13 cellular contexts compared by ENCODE assay signal in genomic region chr4:86452323-86452995, GRCh38.
A peak's percentile ranks its signal among the peaks of the same experiment; 100 is the strongest.
DNase-seq lines count a peak whose midpoint lies in the region; FAIRE-seq and TF ChIP-seq lines count a peak whose summit lies in the region.
"Had no signal": no experiment of that assay in that cellular context is flagged by ENCODE, and none has a peak within 500 bp of the region (broad histone marks: within the 10 kb centered on the region; RNA-seq: fewer than 3 reads in every experiment).

No MANE protein-coding gene starts in this region.

- H2AK5ac ChIP-seq in H1 (ENCODE audit: low read depth, low read length), result no peak overlapping the region

- no peak for TF ChIP-seq POLR2A in H1 (IDR thresholded peaks at IDR 0.05; ENCODE audit: control extremely low read depth in 1 of 2, low read depth in 2 of 2, low read length in 2 of 2)
- TF ChIP-seq POLR2A in tibial nerve (IDR thresholded peaks at IDR 0.05), result no peak

- H3K4ac ChIP-seq in H1 (replicated peaks; ENCODE audit: insufficient read length, low read depth, low read length), result no peak overlapping the region

- peak overlapping the region; percentile 31 for H4K91ac ChIP-seq in H1 (replicated peaks; ENCODE audit: insufficient read length, low read length)

- no peaks in the 10 kb centered on the region for H4K20me1 ChIP-seq in H1 (replicated peaks in 1 of 2; ENCODE audit: control insufficient read depth in 1 of 2, insufficient read depth in 2 of 2, low read length in 2 of 2)

- H3K23me2 ChIP-seq in H1 (ENCODE audit: low read depth, low read length), result no peaks in the 10 kb centered on the region

- H3K4me1 ChIP-seq in H1 (replicated peaks in 1 of 4; ENCODE audit: control insufficient read depth in 3 of 4, insufficient read depth in 4 of 4, low read length in 3 of 4) (peaks cover 4 to 20% (median 19%) of the 10 kb centered on the region in 4 experiments; a peak in 6 of 7 replicates), tibial nerve (no peaks in the 10 kb centered on the region)

- H2BK120ac ChIP-seq in H1 (replicated peaks; ENCODE audit: low read depth, low read length), result peak overlapping the region; percentile 49

- H2BK15ac ChIP-seq in H1 (ENCODE audit: low read length), result no peak overlapping the region

- H2AFZ ChIP-seq in H1 (ENCODE audit: low read length), result no peak overlapping the region

- H3K36me3 ChIP-seq in H1 (ENCODE audit: control insufficient read depth in 2 of 4, insufficient read depth in 4 of 4, low read length in 3 of 4) (peaks cover 0 to 4% (median 1%) of the 10 kb centered on the region in 4 experiments; a peak in 1 of 8 replicates), tibial nerve (no peaks in the 10 kb centered on the region)

- no peak for TF ChIP-seq EP300 in H1 (IDR thresholded peaks at IDR 0.05; ENCODE audit: borderline replicate concordance in 1 of 2, low read depth in 2 of 2, low read length in 2 of 2)
- TF ChIP-seq EP300 in tibial nerve (IDR thresholded peaks at IDR 0.05), result no peak

- H3K27ac ChIP-seq in H1 (ENCODE audit: low read depth, low read length) (no peak overlapping the region), tibial nerve (peak overlapping the region in 3 of 4 donors; percentile 46 to 62 (median 54))
- H3K27ac ChIP-seq: RWPE1 had no signal

- CTCF ChIA-PET in H1 (lab: Charles Lee; ENCODE audit: partially characterized antibody), result interaction anchor here (0.7 to 3.3 kb wide), 6 partner anchors 10 to 190 kb away, joined by 3 to 13 read pairs (median 4); no protein-coding TSS in a partner anchor

- peak overlapping the region; percentile 57 for H4K5ac ChIP-seq in H1 (ENCODE audit: insufficient read length, low read depth, low read length)

- H3K18ac ChIP-seq in H1 (ENCODE audit: extremely low read depth, low read length), result no peak overlapping the region; the same call in 1 of the 2 replicates

- H3K9me3 ChIP-seq in H1 (ENCODE audit: insufficient read depth in 2 of 2, low read depth in 1 of 2, low read length in 1 of 2) (peaks cover 3 to 4% of the 10 kb centered on the region in 2 experiments; a peak in 2 of 4 replicates), tibial nerve (no peaks in the 10 kb centered on the region)

- H3K79me1 ChIP-seq in H1 (ENCODE audit: low read depth, low read length), result no peaks in the 10 kb centered on the region

- no peak overlapping the region for H3K4me3 ChIP-seq in H1 (ENCODE audit: extremely low read depth in 1 of 4, insufficient read depth in 2 of 4, low read depth in 3 of 4, low read length in 4 of 4)
- H3K4me3 ChIP-seq in tibial nerve, result peak overlapping the region; percentile 2 to 47 (median 12)

- POLR2A ChIA-PET in H1 (lab: Charles Lee; ENCODE audit: partially characterized antibody), result interaction anchor here (0.9 to 1.6 kb wide), 3 partner anchors 9 to 142 kb away, joined by 3 to 5 read pairs (median 3); partner anchors contain the start of gene PTPN13

- peak; percentile 69 for DNase-seq in NCI-H69 (lab: John Stamatoyannopoulos, UW)
- no peak for DNase-seq in H1 (ENCODE audit: low read depth in 1 of 2, low spot score in 2 of 2)
- peak; percentile 12 for DNase-seq in midbrain (lab: John Stamatoyannopoulos, UW)
- no peak for DNase-seq in tibial nerve (ENCODE audit: low spot score in 2 of 2)
- DNase-seq in NCI-H2196 (lab: John Stamatoyannopoulos, UW; ENCODE audit: unreplicated experiment), result no peak
- no peak for DNase-seq in NCI-H446 treated with DMSO at 0.1 percent for 48 hours (lab: John Stamatoyannopoulos, UW)
- no peak for DNase-seq in GF-D8 (lab: John Stamatoyannopoulos, UW)
- DNase-seq in retina, result no peak
- DNase-seq: activated CD4-positive, alpha-beta T cell treated with anti-CD3 and anti-CD28 coated beads, Interleukin-2, amount 50 U/mL, for 4 hours; DMS 273 treated with DMSO at 0.1 percent for 48 hours; naive B cell had no signal

- peak overlapping the region; percentile 87; the same call in 1 of the 2 replicates for H2BK5ac ChIP-seq in H1 (ENCODE audit: low read depth, low read length)

- no peak overlapping the region for H3K14ac ChIP-seq in H1 (ENCODE audit: insufficient read length)

- H2BK12ac ChIP-seq in H1 (ENCODE audit: low read depth, low read length), result peak overlapping the region; percentile 41; the same call in 1 of the 2 replicates

- TF ChIP-seq RAD21 in H1 (IDR thresholded peaks at IDR 0.05 in 1 of 2, conservative IDR thresholded peaks at IDR 0.05 in 1 of 2; ENCODE audit: low read depth in 2 of 2, low read length in 2 of 2), result no peak

- H2BK20ac ChIP-seq in H1 (ENCODE audit: low read length), result 0 out of 2 replicates have a peak overlapping the region, but pooled peaks have one; percentile 77

- H4K8ac ChIP-seq in H1 (ENCODE audit: extremely low read depth, insufficient read depth, low read length), result no peak overlapping the region

- no peak for FAIRE-seq in H1 (lab: Jason Lieb, UNC)
- FAIRE-seq: frontal cortex had no signal

- H3K56ac ChIP-seq in H1 (replicated peaks; ENCODE audit: insufficient read length, low read depth, low read length), result no peak overlapping the region

- H3K79me2 ChIP-seq in H1 (ENCODE audit: control insufficient read depth in 1 of 2, insufficient read depth in 2 of 2, low read length in 2 of 2), result no peaks in the 10 kb centered on the region

- H3K23ac ChIP-seq in H1 (ENCODE audit: insufficient read length), result no peak overlapping the region

- 96 to 100% methylated on average over 2 to 13 of the region's 13 CpGs for WGBS in H1 (ENCODE audit: extremely low coverage in 1 of 2, insufficient coverage in 1 of 2, insufficient read length in 1 of 2, insufficient replicate concordance in 2 of 2, low coverage in 1 of 2, low lambda C conversion rate in 2 of 2, missing lambda C conversion rate in 1 of 2), 2 experiments
- 71 to 76% methylated on average over 13 of the region's 13 CpGs for WGBS in tibial nerve, 2 donors

- no peak for TF ChIP-seq CTCF in H1 (IDR thresholded peaks at IDR 0.05; ENCODE audit: control extremely low read depth in 1 of 3, insufficient read depth in 1 of 3, low read depth in 1 of 3, low read length in 3 of 3)
- TF ChIP-seq CTCF in tibial nerve (IDR thresholded peaks at IDR 0.05), result no peak

- H3K9ac ChIP-seq in H1 (replicated peaks in 1 of 4; ENCODE audit: extremely low read depth in 1 of 4, low read depth in 3 of 4, low read length in 3 of 4), result no peak overlapping the region

- H3K27me3 ChIP-seq in H1 (replicated peaks in 1 of 4; ENCODE audit: control insufficient read depth in 3 of 4, extremely low read depth in 1 of 4, insufficient read depth in 3 of 4, low read length in 3 of 4) (no peaks in the 10 kb centered on the region), tibial nerve (no peaks in the 10 kb centered on the region)

- no peak overlapping the region for H3K4me2 ChIP-seq in H1 (ENCODE audit: insufficient read depth in 1 of 2, low read depth in 2 of 2, low read length in 2 of 2)

TF ChIP-seq in H1, 55 proteins besides CTCF, POLR2A, EP300 and RAD21 (continues in another document):
- TF ChIP-seq TCF12 (IDR thresholded peaks at IDR 0.05; ENCODE audit: low read depth, low read length), result no peak
- no peak for TF ChIP-seq CTBP2 (IDR thresholded peaks at IDR 0.05; ENCODE audit: borderline replicate concordance, insufficient read depth, insufficient read length, low read length)

Comparison
In these comparisons a context has a peak if more than half of its experiments do, and no peak if none do; other contexts are left out.
1. DNase-seq: peak in NCI-H69 (single experiment) and midbrain (single experiment); none in H1 (0 of 2), tibial nerve (0 of 2), NCI-H2196 (single experiment), NCI-H446 treated with DMSO at 0.1 percent for 48 hours (single experiment), GF-D8 (single experiment) and retina (single experiment).
2. H3K4me3 ChIP-seq: peak in tibial nerve (4 of 4); none in H1 (0 of 4).